Comparison of ENCODE assay signal across 16 cellular contexts in genomic region chr17:28819582-28819981, GRCh38. TPM values are rescaled to one million over a fixed set of nuclear protein-coding genes. Genes with fewer than 3 reads are reported as not detected.
DNase-seq lines count a peak whose midpoint lies in the region; ATAC-seq and TF ChIP-seq lines count a peak whose summit lies in the region.
"Had no signal": no experiment of that assay in that cellular context is flagged by ENCODE, and none has a peak within 500 bp of the region (broad histone marks: within the 10 kb centered on the region; RNA-seq: fewer than 3 reads in every experiment).

No MANE protein-coding gene starts in this region.

- H3K4me3 ChIP-seq in cardiac muscle cell, result no peak overlapping the region
- no peak overlapping the region for H3K4me3 ChIP-seq in right atrium auricular region
- no peak overlapping the region for H3K4me3 ChIP-seq in CD8-positive, alpha-beta T cell (ENCODE audit: low read depth, low read length)
- H3K4me3 ChIP-seq: A549; BLaER1 treated with 17β-estradiol and CSF1 and Interleukin-3, amounts not matched to agents 10 nM and 100 nM had no signal

- ATAC-seq in memory B cell (ENCODE audit: low read depth) (no peak), GM18870 (IDR thresholded peaks at IDR 0.05; ENCODE audit: unreplicated experiment) (no peak)
- ATAC-seq in activated CD4-positive, CD25-positive, alpha-beta regulatory T cell treated with anti-CD3 and anti-CD28 coated beads, Interleukin-2, amount 50 U/mL, for 24 hours, result no peak
- no peak for ATAC-seq in CD8-positive, alpha-beta T cell
- ATAC-seq: A549, Right ventricle myocardium inferior had no signal

- H3K27ac Mint-ChIP-seq in brain (peak overlapping the region in 3 of 5 experiments; percentile 73 to 87 (median 79)), memory B cell (peak overlapping the region; percentile 62)
- H3K27ac Mint-ChIP-seq in CD8-positive, alpha-beta T cell, result no peak overlapping the region

- H3K36me3 Mint-ChIP-seq in brain, result peaks cover 5% of the 10 kb centered on the region
- H3K36me3 Mint-ChIP-seq in memory B cell, result no peaks in the 10 kb centered on the region
- peaks cover 5% of the 10 kb centered on the region for H3K36me3 Mint-ChIP-seq in CD8-positive, alpha-beta T cell

- H3K36me3 ChIP-seq in cardiac muscle cell, result no peaks in the 10 kb centered on the region
- no peaks in the 10 kb centered on the region for H3K36me3 ChIP-seq in right atrium auricular region
- no peaks in the 10 kb centered on the region for H3K36me3 ChIP-seq in CD8-positive, alpha-beta T cell (ENCODE audit: insufficient read depth, low read length)

- H3K9me3 ChIP-seq in cardiac muscle cell (ENCODE audit: low read depth) (no peaks in the 10 kb centered on the region), right atrium auricular region (no peaks in the 10 kb centered on the region)
- H3K9me3 ChIP-seq in CD8-positive, alpha-beta T cell (ENCODE audit: low read length), result no peaks in the 10 kb centered on the region
- H3K9me3 ChIP-seq: A549; BLaER1 treated with 17β-estradiol and CSF1 and Interleukin-3, amounts not matched to agents 10 nM and 100 nM had no signal

- H3K9me3 Mint-ChIP-seq in brain (no peaks in the 10 kb centered on the region), memory B cell (no peaks in the 10 kb centered on the region)
- H3K9me3 Mint-ChIP-seq in CD8-positive, alpha-beta T cell, result no peaks in the 10 kb centered on the region

- CTCF ChIA-PET in CD8-positive, alpha-beta T cell (lab: Charles Lee), result interaction anchor here (0.6 to 1.0 kb wide), 2 partner anchors 10 to 20 kb away, joined by 3 to 4 read pairs; no protein-coding TSS in a partner anchor

- H3K27me3 Mint-ChIP-seq in brain, result no peaks in the 10 kb centered on the region
- no peaks in the 10 kb centered on the region for H3K27me3 Mint-ChIP-seq in memory B cell
- H3K27me3 Mint-ChIP-seq in CD8-positive, alpha-beta T cell (ENCODE audit: low read depth), result no peaks in the 10 kb centered on the region

- intact Hi-C loops in CD8-positive, alpha-beta T cell (cut with DNase I, micrococcal nuclease), result no loop called here

- no peak overlapping the region for H3K4me3 Mint-ChIP-seq in brain
- no peak overlapping the region for H3K4me3 Mint-ChIP-seq in memory B cell
- no peak overlapping the region for H3K4me3 Mint-ChIP-seq in CD8-positive, alpha-beta T cell

- peaks cover 8% of the 10 kb centered on the region for H3K4me1 ChIP-seq in cardiac muscle cell (ENCODE audit: low read depth)
- H3K4me1 ChIP-seq in right atrium auricular region, result no peaks in the 10 kb centered on the region
- H3K4me1 ChIP-seq in CD8-positive, alpha-beta T cell (ENCODE audit: insufficient read depth, low read length), result no peaks in the 10 kb centered on the region
- H3K4me1 ChIP-seq: A549 had no signal

- TF ChIP-seq CTCF in cardiac muscle cell (IDR thresholded peaks at IDR 0.05; ENCODE audit: low read depth, low read length) (no peak), right atrium auricular region (IDR thresholded peaks at IDR 0.05) (no peak), brain (conservative IDR thresholded peaks at IDR 0.05) (no peak)
- TF ChIP-seq CTCF in CD8-positive, alpha-beta T cell (IDR thresholded peaks at IDR 0.05), result no peak

- H3K4me1 Mint-ChIP-seq in brain (peaks cover 26% of the 10 kb centered on the region), memory B cell (peaks cover 3% of the 10 kb centered on the region)
- peaks cover 27% of the 10 kb centered on the region for H3K4me1 Mint-ChIP-seq in CD8-positive, alpha-beta T cell (ENCODE audit: low read depth)

- POLR2A ChIA-PET in CD8-positive, alpha-beta T cell (lab: Charles Lee), result no interaction called here

- DNase-seq in cardiac muscle cell (ENCODE audit: low read depth in 1 of 2, low spot score in 1 of 2) (no peak), right atrium auricular region (ENCODE audit: low spot score) (no peak), memory B cell (ENCODE audit: low spot score in 2 of 2) (no peak), CD1c-positive myeloid dendritic cell (ENCODE audit: extremely low spot score) (no peak)
- DNase-seq in CD8-positive, alpha-beta T cell, result no peak
- DNase-seq: DMS79, H7, NCI-H1436 treated with DMSO at 0.1 percent for 48 hours, NCI-H2029 had no signal

- H3K27me3 ChIP-seq in cardiac muscle cell (no peaks in the 10 kb centered on the region), right atrium auricular region (no peaks in the 10 kb centered on the region)
- no peaks in the 10 kb centered on the region for H3K27me3 ChIP-seq in CD8-positive, alpha-beta T cell (ENCODE audit: insufficient read depth, low read length)
- H3K27me3 ChIP-seq: BLaER1 treated with 17β-estradiol and CSF1 and Interleukin-3, amounts not matched to agents 10 nM and 100 nM had no signal

- peak overlapping the region; percentile 52 for H3K27ac ChIP-seq in cardiac muscle cell
- H3K27ac ChIP-seq in right atrium auricular region, result no peak overlapping the region
- H3K27ac ChIP-seq in CD8-positive, alpha-beta T cell (ENCODE audit: low read depth, low read length), result no peak overlapping the region
- H3K27ac ChIP-seq: A549; BLaER1 treated with 17β-estradiol and CSF1 and Interleukin-3, amounts not matched to agents 10 nM and 100 nM; KMS-11 had no signal

RNA-seq across cellular contexts. Expression of gene FAM222B, which starts 23.0 kb away (rescaled TPM):
- total RNA-seq in cardiac muscle cell, result 19.4 and 25.5 TPM in 2 replicates
- polyA plus RNA-seq in cardiac muscle cell, result 30.3 and 34.1 TPM in 2 replicates
- total RNA-seq in right atrium auricular region, result 10 to 100 TPM; 26.5 to 30.0 TPM
- polyA plus RNA-seq in brain (ENCODE audit: insufficient read depth, low read depth, low replicate concordance), result 32.3 TPM
- total RNA-seq in CD8-positive, alpha-beta T cell, result 10 to 100 TPM; 20.2 to 20.6 TPM

RNA-seq across cellular contexts. Expression of gene ERAL1, which starts 35.2 kb away (rescaled TPM):
- total RNA-seq in cardiac muscle cell, result 32.3 and 44.3 TPM in 2 replicates
- polyA plus RNA-seq in cardiac muscle cell, result 75.2 and 77.1 TPM in 2 replicates
- total RNA-seq in right atrium auricular region, result 10 to 100 TPM; 32.0 to 51.4 TPM
- 91.1 TPM for polyA plus RNA-seq in brain (ENCODE audit: insufficient read depth, low read depth, low replicate concordance)
- total RNA-seq in CD8-positive, alpha-beta T cell, result 10 to 100 TPM; 20.0 to 21.2 TPM
